28 cellular contexts compared by ENCODE assay signal in the genomic region with DNA sequence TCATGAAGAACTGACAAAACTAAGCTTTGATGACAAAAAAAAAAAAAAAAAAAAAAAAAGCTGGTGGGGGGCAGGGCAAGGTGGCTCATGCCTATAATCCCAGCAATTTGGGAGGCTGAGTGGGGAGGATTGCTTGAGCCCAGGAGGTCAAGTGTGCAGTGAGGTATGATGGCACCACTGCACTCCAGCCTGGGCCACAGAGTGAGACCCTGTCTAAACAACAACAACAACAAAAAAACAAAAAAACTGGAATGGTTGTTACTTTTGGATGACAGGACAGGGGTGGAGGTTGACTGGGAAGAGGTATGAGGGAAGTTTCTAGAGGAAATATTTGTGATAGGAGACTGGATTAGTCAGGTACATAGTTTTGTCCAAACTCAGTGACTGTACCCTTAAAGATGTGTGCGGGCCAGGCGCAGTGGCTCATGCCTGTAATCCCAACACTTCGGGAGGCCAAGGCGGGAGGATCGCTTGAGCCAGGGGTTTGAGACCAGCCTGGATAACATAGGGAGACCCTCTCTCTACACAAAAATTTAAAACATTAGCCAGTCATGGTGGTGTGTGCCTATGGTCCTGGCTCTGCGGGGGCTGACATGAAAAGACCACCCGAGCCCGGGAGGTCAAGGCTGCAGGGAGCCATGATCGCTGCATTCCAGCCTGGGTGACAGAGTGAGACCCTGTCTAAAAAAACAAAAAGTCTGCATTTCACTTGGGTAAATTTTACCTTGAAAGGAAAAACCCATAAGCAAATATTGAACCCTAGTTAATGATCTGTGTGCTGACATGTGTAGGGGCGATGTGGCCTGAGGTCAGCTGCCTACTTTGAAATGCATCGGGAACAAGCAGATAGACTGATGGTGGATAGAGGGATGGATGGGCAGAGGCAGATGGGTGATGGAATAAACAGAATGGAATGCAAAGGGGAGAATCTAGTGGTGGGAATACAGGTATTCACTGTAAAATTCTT. TPM values are rescaled to one million over a fixed set of nuclear protein-coding genes. Genes with fewer than 3 reads are reported as not detected.
A peak's percentile ranks its signal among the peaks of the same experiment; 100 is the strongest.
DNase-seq lines count a peak whose midpoint lies in the region; ATAC-seq, FAIRE-seq and TF ChIP-seq lines count a peak whose summit lies in the region.
"Had no signal": no experiment of that assay in that cellular context is flagged by ENCODE, and none has a peak within 500 bp of the region (broad histone marks: within the 10 kb centered on the region; RNA-seq: fewer than 3 reads in every experiment).

No MANE protein-coding gene starts in this region.

- peaks cover 13% of the 10 kb centered on the region for H3K9me3 ChIP-seq in K562 (replicated peaks; ENCODE audit: control insufficient read depth, insufficient read depth, low read depth, low read length)

- TF ChIP-seq EP300 in K562 (IDR thresholded peaks at IDR 0.05; ENCODE audit: low read length) = no peak

- TF ChIP-seq POLR2A in K562 (conservative IDR thresholded peaks at IDR 0.05) = no peak

- H3K4me1 Mint-ChIP-seq in activated CD4-positive, alpha-beta T cell treated with anti-CD3 and anti-CD28 coated beads, Interleukin-2, amount 10 ng/mL, durations not matched to agents 7 days and 5 days = peaks cover 8% of the 10 kb centered on the region
- H3K4me1 Mint-ChIP-seq in naive B cell = peaks cover 32 to 42% (median 39%) of the 10 kb centered on the region in 3 donors

- no TSS peak for BruUV-seq in K562 (replicated peaks; lab: Mats Ljungman, UMichigan)

- no peaks in the 10 kb centered on the region for H3K36me3 ChIP-seq in K562 (ENCODE audit: control insufficient read depth, insufficient read depth, low read length)

- TF ChIP-seq RAD21 in K562 (CRISPR knock-in tag; conservative IDR thresholded peaks at IDR 0.05 in 1 of 2, IDR thresholded peaks at IDR 0.05 in 1 of 2) = no peak

- no peak overlapping the region for H3K4me3 Mint-ChIP-seq in activated CD4-positive, alpha-beta T cell treated with anti-CD3 and anti-CD28 coated beads, Interleukin-2, amount 10 ng/mL, durations not matched to agents 7 days and 5 days
- no peak overlapping the region for H3K4me3 Mint-ChIP-seq in naive B cell
- H3K4me3 Mint-ChIP-seq: CD8-positive, alpha-beta T cell had no signal

- H3K4me1 ChIP-seq in K562 (replicated peaks in 1 of 2; ENCODE audit: control insufficient read depth in 2 of 2, insufficient read depth in 2 of 2, low read length in 2 of 2) = peaks cover 2 to 6% of the 10 kb centered on the region in 2 experiments

- no peaks in the 10 kb centered on the region; the same call in 1 of the 2 replicates for H4K20me1 ChIP-seq in K562 (replicated peaks; ENCODE audit: control insufficient read depth, insufficient read depth, low read length)

- in situ Hi-C loops in K562 (cut with MboI) = no loop called here

- no peaks in the 10 kb centered on the region for H3K79me2 ChIP-seq in K562 (ENCODE audit: control insufficient read depth, insufficient read depth, low read length)

- intact Hi-C loops in K562 (cut with micrococcal nuclease) = no loop called here

- H3K9ac ChIP-seq in K562 (ENCODE audit: insufficient read depth in 1 of 2, low read depth in 2 of 2, low read length in 2 of 2) = no peak overlapping the region

- H3K27ac Mint-ChIP-seq in activated CD4-positive, alpha-beta T cell treated with anti-CD3 and anti-CD28 coated beads, Interleukin-2, amount 10 ng/mL, durations not matched to agents 7 days and 5 days = peak overlapping the region; percentile 25
- peak overlapping the region in 4 of 6 donors; percentile 20 to 72 (median 48) for H3K27ac Mint-ChIP-seq in naive B cell
- H3K27ac Mint-ChIP-seq: CD8-positive, alpha-beta T cell had no signal

- no peaks in the 10 kb centered on the region for H3K27me3 Mint-ChIP-seq in activated CD4-positive, alpha-beta T cell treated with anti-CD3 and anti-CD28 coated beads, Interleukin-2, amount 10 ng/mL, durations not matched to agents 7 days and 5 days
- H3K27me3 Mint-ChIP-seq in naive B cell = no peaks in the 10 kb centered on the region

- no peak overlapping the region for H3K4me3 ChIP-seq in K562
- H3K4me3 ChIP-seq: PC-9, SK-N-MC had no signal

- WGBS in K562 (ENCODE audit: insufficient coverage, low coverage, missing lambda C conversion rate) = 45% methylated on average over 11 of the region's 11 CpGs

- ATAC-seq in K562 = no peak
- no peak for ATAC-seq in naive B cell (ENCODE audit: low read depth in 2 of 2)
- ATAC-seq in HG03571 (IDR thresholded peaks at IDR 0.05; ENCODE audit: unreplicated experiment) = no peak
- ATAC-seq: CD8-positive, alpha-beta T cell had no signal

- no peak overlapping the region for H3K27ac ChIP-seq in K562 (ENCODE audit: extremely low read depth, low read depth, low read length)
- H3K27ac ChIP-seq: PC-9, SK-N-MC had no signal

- H2AFZ ChIP-seq in K562 (ENCODE audit: low read depth, low read length) = no peak overlapping the region
- H2AFZ ChIP-seq: PC-9 had no signal

- peak; percentile 11 for FAIRE-seq in K562 (lab: Jason Lieb, UNC)
- FAIRE-seq: GM18507 had no signal

- H3K4me2 ChIP-seq in K562 (ENCODE audit: insufficient read depth, low read length) = no peak overlapping the region
- H3K4me2 ChIP-seq: PC-9 had no signal

- CTCF ChIA-PET in activated CD4-positive, alpha-beta T cell treated with anti-CD3 and anti-CD28 coated beads, Interleukin-2, amount 10 ng/mL, durations not matched to agents 7 days and 5 days (lab: Charles Lee) = interaction anchor here (1.0 kb wide), 1 partner anchor 301 kb away, joined by 4 read pairs; no protein-coding TSS in a partner anchor
- CTCF ChIA-PET in K562 (lab: Yijun Ruan, JAX; ENCODE audit: low intra/inter-chr PET ratio) = no interaction called here

- peaks cover 23% of the 10 kb centered on the region for H3K36me3 Mint-ChIP-seq in activated CD4-positive, alpha-beta T cell treated with anti-CD3 and anti-CD28 coated beads, Interleukin-2, amount 10 ng/mL, durations not matched to agents 7 days and 5 days (ENCODE audit: low read depth)
- peaks cover 8 to 23% of the 10 kb centered on the region in 2 donors for H3K36me3 Mint-ChIP-seq in naive B cell

- POLR2A ChIA-PET in activated CD4-positive, alpha-beta T cell treated with anti-CD3 and anti-CD28 coated beads, Interleukin-2, amount 10 ng/mL, durations not matched to agents 7 days and 5 days (lab: Charles Lee) = no interaction called here
- POLR2A ChIA-PET in K562 (lab: Yijun Ruan, JAX) = no interaction called here

- no peak for DNase-seq in activated CD4-positive, alpha-beta T cell treated with anti-CD3 and anti-CD28 coated beads, Interleukin-2, amount 10 ng/mL, durations not matched to agents 7 days and 5 days
- DNase-seq in activated CD4-positive, alpha-beta T cell treated with anti-CD3 and anti-CD28 coated beads, Interleukin-2, amount 50 U/mL, for 48 hours = no peak
- no peak for DNase-seq in K562 (ENCODE audit: extremely low read depth in 1 of 4, low spot score in 3 of 4)
- no peak for DNase-seq in naive B cell
- DNase-seq in putamen (ENCODE audit: low spot score) = no peak
- no peak for DNase-seq in stimulated activated CD4-positive, alpha-beta T cell treated with anti-CD3 and anti-CD28 coated beads, Interleukin-15, amount 100 ng/mL, for 24 hours
- DNase-seq: 8988T; AML-193; C1 segment of cervical spinal cord; Calu3; CD8-positive, alpha-beta T cell; DMS153; GDM1; GOT3; HCEC 1CT; KG1; NCI-H1092; NCI-H1436 treated with DMSO at 0.1 percent for 48 hours; NCI-H2029 treated with DMSO at 0.1 percent for 48 hours; NCI-H226; NCI-H510A treated with DMSO at 0.1 percent for 48 hours; NCI-H748 treated with DMSO at 0.1 percent for 48 hours; PC-9; RPMI8226; SHP77 treated with DMSO at 0.1 percent for 48 hours had no signal

- no peak for TF ChIP-seq CTCF in K562 (IDR thresholded peaks at IDR 0.05 in 2 of 3, conservative IDR thresholded peaks at IDR 0.05 in 1 of 3; ENCODE audit: insufficient read depth in 2 of 3, low read depth in 1 of 3, low read length in 3 of 3)

- no peaks in the 10 kb centered on the region for H3K9me1 ChIP-seq in K562 (ENCODE audit: control insufficient read depth, insufficient read depth, low read length)

- H3K27me3 ChIP-seq in K562 (ENCODE audit: control insufficient read depth in 2 of 2, insufficient read depth in 2 of 2, low read length in 2 of 2) = no peaks in the 10 kb centered on the region

- peaks cover 14% of the 10 kb centered on the region for H3K9me3 Mint-ChIP-seq in activated CD4-positive, alpha-beta T cell treated with anti-CD3 and anti-CD28 coated beads, Interleukin-2, amount 10 ng/mL, durations not matched to agents 7 days and 5 days
- H3K9me3 Mint-ChIP-seq in naive B cell = peaks cover 3 to 10% (median 5%) of the 10 kb centered on the region in 7 donors
- H3K9me3 Mint-ChIP-seq: CD8-positive, alpha-beta T cell had no signal

TF ChIP-seq in K562, 482 proteins besides CTCF, POLR2A, EP300 and RAD21 (continues in another document):
- no peak for TF ChIP-seq LCOR (CRISPR knock-in tag; IDR thresholded peaks at IDR 0.05)
- TF ChIP-seq ZNF507 (tag; conservative IDR thresholded peaks at IDR 0.05) = no peak
- TF ChIP-seq FIP1L1 (IDR thresholded peaks at IDR 0.05; ENCODE audit: low read depth, low read length, poor library complexity, severe bottlenecking) = no peak

RNA-seq across cellular contexts. Expression of gene CERS4, which starts 37.0 kb away (rescaled TPM):
- 10 to 100 TPM; 26.7 to 33.1 TPM for total RNA-seq in activated CD4-positive, alpha-beta T cell treated with anti-CD3 and anti-CD28 coated beads, Interleukin-2, amount 10 ng/mL, durations not matched to agents 7 days and 5 days
- 5.9 and 13.8 TPM in 2 replicates for total RNA-seq in K562 (2011; cell fraction: chromatin; rRNA removed; ENCODE audit: low replicate concordance)
- 7.5 and 9.3 TPM in 2 replicates for total RNA-seq in K562 (2011; cell fraction: nucleolus; rRNA removed)
- total RNA-seq in K562 (2011; cell fraction: nucleoplasm; rRNA removed) = 6.3 and 10.6 TPM in 2 replicates
- total RNA-seq in K562 (2014; rRNA removed) (3.8 and 5.2 TPM in 2 replicates), K562 (2014; rRNA removed; fragmentation: Illumina TruSeq; extraction: Trizol) (1.1 and 1.4 TPM in 2 replicates), K562 (2015; rRNA removed; fragmentation: Illumina TruSeq; extraction: Trizol) (2.0 and 2.8 TPM in 2 replicates), K562 (2021) (3.7 and 3.8 TPM in 2 replicates)
- polyA plus RNA-seq in K562 (2011; rRNA removed) (4.4 and 7.4 TPM in 2 replicates), K562 (2014; fragmentation: Illumina TruSeq; extraction: Trizol) (1.3 and 3.1 TPM in 2 replicates), K562 (2014; fragmentation: Nextera tagmentation; extraction: Ambion mirVana) (under 1 TPM in 1 of 2 experiments, not detected in 1; 0.14 TPM), K562 (2014; rRNA removed) (4.3 and 5.6 TPM in 2 replicates), naive B cell (ENCODE audit: low read depth in 6 of 6) (10 to 100 TPM; 36.3 to 53.3 (median 43.7) TPM)
- 9.3 and 12.9 TPM in 2 replicates for polyA plus RNA-seq in K562 (2011; cell fraction: cytosol; rRNA removed)
- polyA plus RNA-seq in K562 (2011; cell fraction: nucleus; rRNA removed) = 9.5 and 10.7 TPM in 2 replicates
- polyA plus RNA-seq in K562 (2012) = 1.4 and 6.1 TPM in 2 replicates
- 3.0 and 5.3 TPM in 2 replicates for polyA minus RNA-seq in K562 (2011; rRNA and poly(A)+ RNA removed)
- 3.1 and 5.9 TPM in 2 replicates for polyA minus RNA-seq in K562 (2011; cell fraction: cytosol; rRNA and poly(A)+ RNA removed)
- polyA minus RNA-seq in K562 (2011; cell fraction: nucleus; rRNA and poly(A)+ RNA removed) = 2.7 and 4.4 TPM in 2 replicates
